1 cellular context compared by ENCODE assay signal in the genomic region with DNA sequence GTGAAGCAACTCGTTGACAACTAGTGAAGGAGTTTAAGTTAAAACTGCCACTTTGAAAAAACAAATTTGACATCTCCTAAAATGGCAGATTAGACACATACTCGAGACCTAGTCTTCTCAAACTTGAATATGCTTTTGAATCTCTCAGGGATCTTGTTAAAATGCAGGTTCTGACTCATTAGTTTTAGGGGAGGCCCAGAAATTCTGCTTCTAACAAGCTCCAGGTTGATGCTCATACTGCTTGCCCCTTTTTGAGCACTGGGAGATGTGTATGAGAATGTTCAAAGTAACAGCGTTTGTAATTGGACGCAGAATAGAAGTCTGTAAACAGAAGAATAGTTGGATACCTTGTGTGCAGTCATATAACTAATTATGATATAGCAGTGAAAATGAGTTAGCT.
TF ChIP-seq lines count a peak whose summit lies in the region.

No MANE protein-coding gene starts in this region.

TF ChIP-seq in HCT116, 20 proteins besides CTCF, POLR2A, EP300 and RAD21 (continued from another document):
- no peak for TF ChIP-seq ZFX (IDR thresholded peaks at IDR 0.05)
- TF ChIP-seq ZNF274 (IDR thresholded peaks at IDR 0.05; ENCODE audit: low read depth, low read length), result no peak
- TF ChIP-seq SRF (IDR thresholded peaks at IDR 0.05; ENCODE audit: low read depth), result no peak
- TF ChIP-seq EZH2 (IDR thresholded peaks at IDR 0.05), result no peak
